In genomic region chr5:131170540-131171275, GRCh38 we compare ENCODE assay signal across 8 cellular contexts. TPM values are rescaled to one million over a fixed set of nuclear protein-coding genes. Genes with fewer than 3 reads are reported as not detected.
DNase-seq lines count a peak whose midpoint lies in the region; ATAC-seq lines count a peak whose summit lies in the region.

Gene LYRM7 (plus strand): TSS chr5:131170944. CDS start chr5:131171021, 77 bp downstream.

- H3K9me3 Mint-ChIP-seq in effector memory CD8-positive, alpha-beta T cell = no peaks in the 10 kb centered on the region
- H3K9me3 Mint-ChIP-seq in memory B cell = no peaks in the 10 kb centered on the region

- peak within 1 kb of the TSS; percentile 92 to 95 for H3K4me3 Mint-ChIP-seq in effector memory CD8-positive, alpha-beta T cell
- peak within 1 kb of the TSS; percentile 97 for H3K4me3 Mint-ChIP-seq in memory B cell

- H3K36me3 Mint-ChIP-seq in effector memory CD8-positive, alpha-beta T cell (ENCODE audit: insufficient read depth) = peaks cover 9% of the 10 kb centered on the region
- no peaks in the 10 kb centered on the region for H3K36me3 Mint-ChIP-seq in memory B cell

- peak within 1 kb of the TSS; percentile 95 to 97 for H3K27ac Mint-ChIP-seq in effector memory CD8-positive, alpha-beta T cell
- peak within 1 kb of the TSS; percentile 93 for H3K27ac Mint-ChIP-seq in memory B cell

- H3K4me1 Mint-ChIP-seq in effector memory CD8-positive, alpha-beta T cell (ENCODE audit: low read depth in 2 of 2) = peaks cover 17 to 38% of the 10 kb centered on the region in 2 donors
- peaks cover 23% of the 10 kb centered on the region for H3K4me1 Mint-ChIP-seq in memory B cell

- no peaks in the 10 kb centered on the region for H3K27me3 Mint-ChIP-seq in effector memory CD8-positive, alpha-beta T cell
- H3K27me3 Mint-ChIP-seq in memory B cell = no peaks in the 10 kb centered on the region

- ATAC-seq in GM21360 (IDR thresholded peaks at IDR 0.05; ENCODE audit: unreplicated experiment) (peak; percentile 98), memory B cell (ENCODE audit: low read depth) (peak; percentile 92)
- peak; percentile 92 for ATAC-seq in effector memory CD8-positive, alpha-beta T cell (replicated peaks)

- DNase-seq in COLO668 (lab: John Stamatoyannopoulos, UW; ENCODE audit: unreplicated experiment) (peak; percentile 92), HT1080 (ENCODE audit: low read depth) (peak; percentile 100), NOMO-1 treated with DMSO at 0.1 percent for 48 hours (lab: John Stamatoyannopoulos, UW; ENCODE audit: unreplicated experiment) (peak; percentile 100), memory B cell (ENCODE audit: low spot score in 2 of 2) (peak; percentile 79 to 94)
- peak; percentile 89 to 95 for DNase-seq in activated CD8-positive, alpha-beta memory T cell treated with anti-CD3 and anti-CD28 coated beads for 4 hours (ENCODE audit: low read depth in 2 of 2)
- DNase-seq in effector memory CD8-positive, alpha-beta T cell = peak; percentile 93 to 94 (median 93)
- peak; percentile 86 for DNase-seq in stimulated activated CD8-positive, alpha-beta memory T cell treated with anti-CD3 and anti-CD28 coated beads, Interleukin-12 subunit alpha, Interleukin-12 subunit beta, amount 100 ng/mL, for 24 hours (ENCODE audit: extremely low read depth)

RNA-seq across cellular contexts. Expression of gene LYRM7, which starts in this region (rescaled TPM):
- 11.1 and 15.3 TPM in 2 replicates for total RNA-seq in HT1080 (2014; rRNA removed; shearing (Covaris generic))
- 14.4 and 18.0 TPM in 2 replicates for polyA plus RNA-seq in HT1080 (2015; cell fraction: cytosol; rRNA removed)
- 8.5 and 10.4 TPM in 2 replicates for polyA plus RNA-seq in HT1080 (2015; cell fraction: nucleus; rRNA removed)

Comparison
In these comparisons a context has a peak if more than half of its experiments do, and no peak if none do; other contexts are left out.
1. Peak in every context shown above with its lines: DNase-seq and ATAC-seq.